37 cellular contexts compared by ENCODE assay signal in genomic region chr6:34984416-34984815, GRCh38.
"Had no signal": no experiment of that assay in that cellular context is flagged by ENCODE, and none has a peak within 500 bp of the region (broad histone marks: within the 10 kb centered on the region; RNA-seq: fewer than 3 reads in every experiment).

No MANE protein-coding gene starts in this region.

- H3K9me3 Mint-ChIP-seq: activated B cell treated with CpG ODN at 0.5 μM for 24 hours; activated CD4-positive, alpha-beta memory T cell treated with anti-CD3 and anti-CD28 coated beads for 36 hours; activated CD4-positive, alpha-beta T cell treated with anti-CD3 and anti-CD28 coated beads, Interleukin-2, amount 10 ng/mL, durations not matched to agents 24 days and 14 days; activated CD8-positive, alpha-beta T cell treated with anti-CD3 and anti-CD28 coated beads for 36 hours; activated naive CD4-positive, alpha-beta T cell treated with anti-CD3 and anti-CD28 coated beads for 36 hours; activated naive CD4-positive, alpha-beta T cell treated with anti-CD3 and anti-CD28 coated beads, Interleukin-2, amount 50 U/mL, for 72 hours; activated naive CD8-positive, alpha-beta T cell treated with anti-CD3 and anti-CD28 coated beads for 36 hours; activated T-cell treated with anti-CD3 and anti-CD28 coated beads, Interleukin-2, amount 50 U/mL, for 4 hours; activated T-cell treated with anti-CD3 and anti-CD28 coated beads, Interleukin-2, amount 50 U/mL, for 72 hours; activated T-helper 1 cell treated with anti-CD3 and anti-CD28 coated beads, Interleukin-12 subunit alpha, Interleukin-12 subunit beta, Interleukin-2, Interleukin-4 antibody, amounts not matched to agents 30 ng/mL and 10 ng/mL and 1 ng/mL, durations not matched to agents 14 hours and 24 hours and 36 hours; activated T-helper 17 cell treated with anti-CD3 and anti-CD28 coated beads, Interleukin-2, amount 50 U/mL, for 72 hours; T-helper 1 cell treated with Interleukin-12 subunit alpha and Interleukin-12 subunit beta and Interleukin-4 antibody, amounts not matched to agents 30 μg/mL and 1 μg/mL, for 36 hours; T-helper 2 cell treated with Interferon-gamma antibody and Interleukin-4, amounts not matched to agents 5 μg/mL and 100 μg/mL, for 36 hours had no signal

- H3K27me3 Mint-ChIP-seq: activated B cell treated with CpG ODN at 0.5 μM for 24 hours; activated CD4-positive, alpha-beta memory T cell treated with anti-CD3 and anti-CD28 coated beads for 36 hours; activated CD4-positive, alpha-beta T cell treated with anti-CD3 and anti-CD28 coated beads, Interleukin-2, amount 10 ng/mL, durations not matched to agents 24 days and 14 days; activated CD8-positive, alpha-beta T cell treated with anti-CD3 and anti-CD28 coated beads for 36 hours; activated naive CD8-positive, alpha-beta T cell treated with anti-CD3 and anti-CD28 coated beads for 36 hours; activated T-helper 17 cell treated with anti-CD3 and anti-CD28 coated beads, Interleukin-2, amount 50 U/mL, for 72 hours had no signal

- H3K4me3 ChIP-seq: adrenal gland, body of pancreas, breast epithelium had no signal

- H3K36me3 Mint-ChIP-seq: activated naive CD4-positive, alpha-beta T cell treated with anti-CD3 and anti-CD28 coated beads, Interleukin-2, amount 50 U/mL, for 72 hours had no signal

- H3K4me1 Mint-ChIP-seq: activated B cell treated with CpG ODN at 0.5 μM for 24 hours; activated naive CD8-positive, alpha-beta T cell treated with anti-CD3 and anti-CD28 coated beads for 36 hours; activated T-helper 17 cell treated with anti-CD3 and anti-CD28 coated beads, Interleukin-2, amount 50 U/mL, for 72 hours had no signal

- H3K4me3 Mint-ChIP-seq: activated B cell treated with CpG ODN at 0.5 μM for 24 hours; activated CD4-positive, alpha-beta memory T cell treated with anti-CD3 and anti-CD28 coated beads for 36 hours; activated CD4-positive, alpha-beta T cell treated with anti-CD3 and anti-CD28 coated beads, Interleukin-2, amount 10 ng/mL, durations not matched to agents 24 days and 14 days; activated CD8-positive, alpha-beta T cell treated with anti-CD3 and anti-CD28 coated beads for 36 hours; activated naive CD4-positive, alpha-beta T cell treated with anti-CD3 and anti-CD28 coated beads for 36 hours; activated naive CD8-positive, alpha-beta T cell treated with anti-CD3 and anti-CD28 coated beads for 36 hours; activated T-cell treated with anti-CD3 and anti-CD28 coated beads, Interleukin-2, amount 50 U/mL, for 4 hours; activated T-cell treated with anti-CD3 and anti-CD28 coated beads, Interleukin-2, amount 50 U/mL, for 72 hours; activated T-helper 1 cell treated with anti-CD3 and anti-CD28 coated beads, Interleukin-12 subunit alpha, Interleukin-12 subunit beta, Interleukin-2, Interleukin-4 antibody, amounts not matched to agents 30 ng/mL and 10 ng/mL and 1 ng/mL, durations not matched to agents 14 hours and 24 hours and 36 hours; activated T-helper 17 cell treated with anti-CD3 and anti-CD28 coated beads, Interleukin-2, amount 50 U/mL, for 72 hours; T-helper 1 cell treated with Interleukin-12 subunit alpha and Interleukin-12 subunit beta and Interleukin-4 antibody, amounts not matched to agents 30 μg/mL and 1 μg/mL, for 36 hours; T-helper 2 cell treated with Interferon-gamma antibody and Interleukin-4, amounts not matched to agents 5 μg/mL and 100 μg/mL, for 36 hours had no signal

- FAIRE-seq: astrocyte, TTC549 had no signal

- H3K27ac Mint-ChIP-seq: activated B cell treated with CpG ODN at 0.5 μM for 24 hours; activated CD4-positive, alpha-beta memory T cell treated with anti-CD3 and anti-CD28 coated beads for 36 hours; activated CD4-positive, alpha-beta T cell treated with anti-CD3 and anti-CD28 coated beads, Interleukin-2, amount 10 ng/mL, durations not matched to agents 24 days and 14 days; activated CD8-positive, alpha-beta T cell treated with anti-CD3 and anti-CD28 coated beads for 36 hours; activated naive CD4-positive, alpha-beta T cell treated with anti-CD3 and anti-CD28 coated beads for 36 hours; activated naive CD4-positive, alpha-beta T cell treated with anti-CD3 and anti-CD28 coated beads, Interleukin-2, amount 50 U/mL, for 72 hours; activated naive CD8-positive, alpha-beta T cell treated with anti-CD3 and anti-CD28 coated beads for 36 hours; activated T-cell treated with anti-CD3 and anti-CD28 coated beads, Interleukin-2, amount 50 U/mL, for 72 hours; activated T-helper 1 cell treated with anti-CD3 and anti-CD28 coated beads, Interleukin-12 subunit alpha, Interleukin-12 subunit beta, Interleukin-2, Interleukin-4 antibody, amounts not matched to agents 30 ng/mL and 10 ng/mL and 1 ng/mL, durations not matched to agents 14 hours and 24 hours and 36 hours; activated T-helper 17 cell treated with anti-CD3 and anti-CD28 coated beads, Interleukin-2, amount 50 U/mL, for 72 hours; T-helper 1 cell treated with Interleukin-12 subunit alpha and Interleukin-12 subunit beta and Interleukin-4 antibody, amounts not matched to agents 30 μg/mL and 1 μg/mL, for 36 hours; T-helper 2 cell treated with Interferon-gamma antibody and Interleukin-4, amounts not matched to agents 5 μg/mL and 100 μg/mL, for 36 hours had no signal

- DNase-seq: activated B cell treated with CpG ODN at 0.5 μM for 24 hours; activated CD4-positive, alpha-beta memory T cell treated with anti-CD3 and anti-CD28 coated beads for 36 hours; activated CD4-positive, alpha-beta T cell treated with anti-CD3 and anti-CD28 coated beads for 4 hours; activated CD4-positive, alpha-beta T cell treated with anti-CD3 and anti-CD28 coated beads, Interleukin-2, amount 10 ng/mL, durations not matched to agents 24 days and 14 days; activated CD4-positive, alpha-beta T cell treated with anti-CD3 and anti-CD28 coated beads, Interleukin-2, amount 50 U/mL, for 1 hour; activated CD4-positive, alpha-beta T cell treated with anti-CD3 and anti-CD28 coated beads, Interleukin-2, amount 50 U/mL, for 4 hours; activated CD4-positive, CD25-positive, alpha-beta regulatory T cell treated with anti-CD3 and anti-CD28 coated beads, Interleukin-2, amount 50 U/mL, for 72 hours; activated CD8-positive, alpha-beta memory T cell treated with anti-CD3 and anti-CD28 coated beads, Interleukin-2, amount 50 U/mL, for 4 hours; activated CD8-positive, alpha-beta T cell treated with anti-CD3 and anti-CD28 coated beads for 36 hours; activated effector memory CD4-positive, alpha-beta T cell treated with anti-CD3 and anti-CD28 coated beads, Interleukin-2, amount 50 U/mL, for 16 hours; activated gamma-delta T cell treated with Interleukin-2 at 50 U/mL for 16 hours; activated naive CD4-positive, alpha-beta T cell; activated naive CD4-positive, alpha-beta T cell treated with anti-CD3 and anti-CD28 coated beads for 36 hours; activated naive CD4-positive, alpha-beta T cell treated with anti-CD3 and anti-CD28 coated beads, Interleukin-2, amount 50 U/mL, for 16 hours; activated naive CD8-positive, alpha-beta T cell treated with anti-CD3 and anti-CD28 coated beads for 36 hours; activated T-cell treated with anti-CD3 and anti-CD28 coated beads for 4 hours; activated T-cell treated with anti-CD3 and anti-CD28 coated beads, Interleukin-2, amount 50 U/mL, for 1 hour; activated T-cell treated with anti-CD3 and anti-CD28 coated beads, Interleukin-2, amount 50 U/mL, for 4 hours; activated T-cell treated with anti-CD3 and anti-CD28 coated beads, Interleukin-2, amount 50 U/mL, for 72 hours; adrenal gland; amniotic stem cell; aorta; body of pancreas; brain microvascular endothelial cell; central memory CD4-positive, alpha-beta T cell; T-helper 1 cell; T-helper 2 cell; T-helper 9 cell had no signal

- H3K4me1 ChIP-seq: body of pancreas, breast epithelium had no signal

- H3K27me3 ChIP-seq: adrenal gland, body of pancreas, brain microvascular endothelial cell, breast epithelium had no signal

- H3K27ac ChIP-seq: adrenal gland, body of pancreas, brain microvascular endothelial cell, breast epithelium, VCaP had no signal
